Comparison of ENCODE assay signal across 25 cellular contexts in the genomic region with DNA sequence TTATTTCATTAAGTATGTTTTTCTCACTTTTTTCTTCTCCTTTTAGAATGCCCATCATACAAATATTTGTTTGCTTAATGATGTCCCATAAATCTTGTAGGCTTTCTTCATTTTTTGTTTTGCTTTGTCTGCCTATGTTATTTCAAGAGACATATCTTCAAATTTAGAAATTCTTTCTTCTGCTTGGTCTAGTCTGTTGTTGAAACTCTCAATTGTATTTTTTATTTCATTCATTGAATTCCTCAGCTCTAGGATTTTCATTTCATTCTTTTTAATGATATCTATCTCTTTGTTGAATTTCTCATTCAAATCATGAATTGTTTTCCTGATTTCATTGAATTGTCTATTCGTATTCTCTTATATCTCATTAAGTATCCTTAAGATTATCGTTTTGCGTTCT.
DNase-seq lines count a peak whose midpoint lies in the region; ATAC-seq, FAIRE-seq and TF ChIP-seq lines count a peak whose summit lies in the region.
"Had no signal": no experiment of that assay in that cellular context is flagged by ENCODE, and none has a peak within 500 bp of the region (broad histone marks: within the 10 kb centered on the region; RNA-seq: fewer than 3 reads in every experiment).

No MANE protein-coding gene starts in this region.

- CTCF ChIA-PET in K562 (lab: Yijun Ruan, JAX; ENCODE audit: low intra/inter-chr PET ratio), result no interaction called here

- POLR2A ChIA-PET in K562 (lab: Yijun Ruan, JAX), result no interaction called here

- TF ChIP-seq RAD21 in K562 (CRISPR knock-in tag; conservative IDR thresholded peaks at IDR 0.05 in 1 of 2, IDR thresholded peaks at IDR 0.05 in 1 of 2), result no peak

- TF ChIP-seq POLR2A in K562 (conservative IDR thresholded peaks at IDR 0.05), result no peak

- no peaks in the 10 kb centered on the region for H3K9me1 ChIP-seq in K562 (ENCODE audit: control insufficient read depth, insufficient read depth, low read length)

- no peaks in the 10 kb centered on the region for H3K79me2 ChIP-seq in K562 (ENCODE audit: control insufficient read depth, insufficient read depth, low read length)

- intact Hi-C loops in K562 (cut with micrococcal nuclease), result no loop called here

- H3K9me3 ChIP-seq in K562 (replicated peaks; ENCODE audit: control insufficient read depth, insufficient read depth, low read depth, low read length) (peaks cover 10% of the 10 kb centered on the region), WERI-Rb-1 (ENCODE audit: severe bottlenecking) (peaks cover 15% of the 10 kb centered on the region)

- in situ Hi-C loops in K562 (cut with MboI), result no loop called here

- FAIRE-seq in A204.1 (lab: Jason Lieb, UNC) (peak; percentile 61), K562 (lab: Jason Lieb, UNC) (no peak), frontal cortex (lab: Jason Lieb, UNC) (peak; percentile 42)
- FAIRE-seq: GM12878, GM12892, GM18507, GM19239 had no signal

- H3K27me3 ChIP-seq in K562 (ENCODE audit: control insufficient read depth in 2 of 2, insufficient read depth in 2 of 2, low read length in 2 of 2) (no peaks in the 10 kb centered on the region), WERI-Rb-1 (ENCODE audit: insufficient read depth, low read depth, severe bottlenecking) (no peaks in the 10 kb centered on the region)
- H3K27me3 ChIP-seq: BE2C, BLaER1 had no signal

- no peak for DNase-seq in K562 (ENCODE audit: extremely low read depth in 1 of 4, low spot score in 3 of 4)
- no peak for DNase-seq in frontal cortex (ENCODE audit: low spot score in 2 of 2)
- no peak for DNase-seq in WERI-Rb-1
- DNase-seq: ACHN; BE2C; C1 segment of cervical spinal cord; CD4-positive, alpha-beta memory T cell; CD4-positive, CD25-positive, alpha-beta regulatory T cell; CD8-positive, alpha-beta memory T cell; COR-L47; DMS 273 treated with DMSO at 0.1 percent for 48 hours; DMS153; DMS53; DMS79; DND-41; EL; GDM1 had no signal

- H4K20me1 ChIP-seq in K562 (replicated peaks; ENCODE audit: control insufficient read depth, insufficient read depth, low read length), result no peaks in the 10 kb centered on the region
- H4K20me1 ChIP-seq: BLaER1 had no signal

- H3K36me3 ChIP-seq in K562 (ENCODE audit: control insufficient read depth, insufficient read depth, low read length) (no peaks in the 10 kb centered on the region), WERI-Rb-1 (no peaks in the 10 kb centered on the region)
- H3K36me3 ChIP-seq: BE2C, BLaER1 had no signal

- H3K4me1 ChIP-seq in K562 (replicated peaks in 1 of 2; ENCODE audit: control insufficient read depth in 2 of 2, insufficient read depth in 2 of 2, low read length in 2 of 2), result no peaks in the 10 kb centered on the region
- H3K4me1 ChIP-seq: BLaER1 had no signal

- H3K9ac ChIP-seq in K562 (ENCODE audit: insufficient read depth in 1 of 2, low read depth in 2 of 2, low read length in 2 of 2), result no peak overlapping the region
- H3K9ac ChIP-seq: BLaER1 had no signal

- ATAC-seq in K562, result no peak
- no peak for ATAC-seq in GM18511 (IDR thresholded peaks at IDR 0.05; ENCODE audit: unreplicated experiment)
- ATAC-seq: GM12878 had no signal

- no peak overlapping the region for H3K4me2 ChIP-seq in K562 (ENCODE audit: insufficient read depth, low read length)
- H3K4me2 ChIP-seq: BLaER1 had no signal

- no peak overlapping the region for H2AFZ ChIP-seq in K562 (ENCODE audit: low read depth, low read length)

- TF ChIP-seq EP300 in K562 (IDR thresholded peaks at IDR 0.05; ENCODE audit: low read length), result no peak

- TF ChIP-seq CTCF in K562 (IDR thresholded peaks at IDR 0.05 in 2 of 3, conservative IDR thresholded peaks at IDR 0.05 in 1 of 3; ENCODE audit: insufficient read depth in 2 of 3, low read depth in 1 of 3, low read length in 3 of 3) (no peak), WERI-Rb-1 (IDR thresholded peaks at IDR 0.05; ENCODE audit: low read depth, low read length) (no peak)

- H3K27ac ChIP-seq in K562 (ENCODE audit: extremely low read depth, low read depth, low read length) (no peak overlapping the region), WERI-Rb-1 (no peak overlapping the region)
- H3K27ac ChIP-seq: 22Rv1, BLaER1 had no signal

- H3K4me3 ChIP-seq in K562 (no peak overlapping the region), WERI-Rb-1 (ENCODE audit: low read depth, low read length) (no peak overlapping the region)
- H3K4me3 ChIP-seq: BLaER1, GM12878 had no signal

- no TSS peak for BruUV-seq in K562 (replicated peaks; lab: Mats Ljungman, UMichigan)

- WGBS in K562 (ENCODE audit: insufficient coverage, low coverage, missing lambda C conversion rate), result 1% methylated on average over 3 of the region's 3 CpGs

TF ChIP-seq in K562, 482 proteins besides CTCF, POLR2A, EP300 and RAD21:
- peak; percentile 81; the same call in 1 of the 2 replicates for TF ChIP-seq TRIM28 (IDR thresholded peaks at IDR 0.05)
- TF ChIP-seq TAF9B (IDR thresholded peaks at IDR 0.05; ENCODE audit: partially characterized antibody), result no peak
- TF ChIP-seq, protein P1, sequence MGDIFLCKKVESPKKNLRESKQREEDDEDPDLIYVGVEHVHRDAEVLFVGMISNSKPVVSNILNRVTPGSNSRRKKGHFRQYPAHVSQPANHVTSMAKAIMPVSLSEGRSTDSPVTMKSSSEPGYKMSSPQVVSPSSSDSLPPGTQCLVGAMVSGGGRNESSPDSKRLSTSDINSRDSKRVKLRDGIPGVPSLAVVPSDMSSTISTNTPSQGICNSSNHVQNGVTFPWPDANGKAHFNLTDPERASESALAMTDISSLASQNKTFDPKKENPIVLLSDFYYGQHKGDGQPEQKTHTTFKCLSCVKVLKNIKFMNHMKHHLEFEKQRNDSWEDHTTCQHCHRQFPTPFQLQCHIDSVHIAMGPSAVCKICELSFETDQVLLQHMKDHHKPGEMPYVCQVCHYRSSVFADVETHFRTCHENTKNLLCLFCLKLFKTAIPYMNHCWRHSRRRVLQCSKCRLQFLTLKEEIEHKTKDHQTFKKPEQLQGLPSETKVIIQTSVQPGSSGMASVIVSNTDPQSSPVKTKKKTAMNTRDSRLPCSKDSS (IDR thresholded peaks at IDR 0.05; ENCODE audit: low read depth, partially characterized antibody), result peak; percentile 75
- TF ChIP-seq TRIM24 (IDR thresholded peaks at IDR 0.05), result no peak
- no peak for TF ChIP-seq SPI1 (IDR thresholded peaks at IDR 0.05; ENCODE audit: borderline replicate concordance, low read depth, low read length)
TF ChIP-seq in K562: peak in this region for 2.
